ENCODE assay signal across 10 cellular contexts in genomic region chr19:35759697-35760096, GRCh38. TPM values are rescaled to one million over a fixed set of nuclear protein-coding genes. Genes with fewer than 3 reads are reported as not detected.
DNase-seq lines count a peak whose midpoint lies in the region; ATAC-seq, FAIRE-seq and TF ChIP-seq lines count a peak whose summit lies in the region.
"Had no signal": no experiment of that assay in that cellular context is flagged by ENCODE, and none has a peak within 500 bp of the region (broad histone marks: within the 10 kb centered on the region; RNA-seq: fewer than 3 reads in every experiment).

No MANE protein-coding gene starts in this region.

- intact Hi-C loops in CD4-positive, alpha-beta memory T cell (cut with micrococcal nuclease), result no loop called here

- H3K4me1 Mint-ChIP-seq in CD4-positive, alpha-beta memory T cell, result peaks cover 17 to 40% (median 27%) of the 10 kb centered on the region in 4 donors
- H3K4me1 Mint-ChIP-seq in WTC11, result peaks cover 16% of the 10 kb centered on the region

- H2AFZ ChIP-seq in fibroblast of lung (ENCODE audit: low read length), result no peak overlapping the region

- H3K36me3 Mint-ChIP-seq in CD4-positive, alpha-beta memory T cell, result peaks cover 10 to 17% of the 10 kb centered on the region in 2 donors
- peaks cover 16% of the 10 kb centered on the region for H3K36me3 Mint-ChIP-seq in WTC11

- CTCF ChIA-PET in A549 (lab: Yijun Ruan, JAX) (interaction anchor here (1.0 to 2.4 kb wide), 5 partner anchors 14 to 173 kb away, joined by 3 to 8 read pairs (median 3); no protein-coding TSS in a partner anchor), WTC11 (lab: Charles Lee) (interaction anchor here (1.0 kb wide), 1 partner anchor 25 kb away, joined by 6 read pairs; no protein-coding TSS in a partner anchor)
- CTCF ChIA-PET in CD4-positive, alpha-beta memory T cell (lab: Charles Lee; ENCODE audit: partially characterized antibody), result interaction anchor here (0.6 kb wide), 1 partner anchor 62 kb away, joined by 3 read pairs; no protein-coding TSS in a partner anchor

- DNase-seq in A549 (ENCODE audit: low read depth in 1 of 2, low spot score in 1 of 2), result no peak
- DNase-seq in CD4-positive, alpha-beta memory T cell, result no peak
- DNase-seq in WTC11 (ENCODE audit: low spot score), result no peak
- DNase-seq in fibroblast of lung (ENCODE audit: low read depth in 2 of 2), result no peak
- no peak for DNase-seq in SIG-M5 (lab: John Stamatoyannopoulos, UW)
- DNase-seq in NCI-H1105 (lab: John Stamatoyannopoulos, UW), result no peak
- DNase-seq in HT-29 (ENCODE audit: low spot score), result no peak
- DNase-seq: activated CD4-positive, CD25-positive, alpha-beta regulatory T cell had no signal

- TF ChIP-seq RAD21 in A549 (conservative IDR thresholded peaks at IDR 0.05 in 1 of 2, IDR thresholded peaks at IDR 0.05 in 1 of 2), result no peak

- peaks cover 0 to 3% (median 0%) of the 10 kb centered on the region in 8 donors for H3K9me3 Mint-ChIP-seq in CD4-positive, alpha-beta memory T cell
- H3K9me3 Mint-ChIP-seq in WTC11, result no peaks in the 10 kb centered on the region

- H3K27me3 ChIP-seq in CD4-positive, alpha-beta memory T cell (ENCODE audit: insufficient read depth, low read length), result no peaks in the 10 kb centered on the region
- no peaks in the 10 kb centered on the region for H3K27me3 ChIP-seq in fibroblast of lung (ENCODE audit: control insufficient read depth, insufficient read depth, low read length)

- 97% methylated on average over 2 of the region's 2 CpGs for WGBS in A549 (ENCODE audit: missing lambda C conversion rate)

- TF ChIP-seq POLR2A in A549 (IDR thresholded peaks at IDR 0.05; ENCODE audit: low read length), result no peak

- H3K36me3 ChIP-seq in CD4-positive, alpha-beta memory T cell (ENCODE audit: insufficient read depth, low read length), result peaks cover 5% of the 10 kb centered on the region
- H3K36me3 ChIP-seq in fibroblast of lung (ENCODE audit: control insufficient read depth, insufficient read depth, low read length), result peaks cover 17% of the 10 kb centered on the region

- H3K79me2 ChIP-seq in fibroblast of lung (ENCODE audit: control insufficient read depth, insufficient read depth, low read length), result peaks cover 23% of the 10 kb centered on the region

- peaks cover 0 to 2% of the 10 kb centered on the region in 2 donors for H3K27me3 Mint-ChIP-seq in CD4-positive, alpha-beta memory T cell
- H3K27me3 Mint-ChIP-seq in WTC11 (ENCODE audit: low read depth), result peaks cover 22% of the 10 kb centered on the region

- POLR2A ChIA-PET in A549 (lab: Yijun Ruan, JAX) (no interaction called here), WTC11 (lab: Charles Lee) (no interaction called here)
- POLR2A ChIA-PET in CD4-positive, alpha-beta memory T cell (lab: Charles Lee; ENCODE audit: partially characterized antibody), result interaction anchor here (1.2 to 1.3 kb wide), 3 partner anchors 8 to 17 kb away, joined by 3 to 4 read pairs (median 4); partner anchors contain the start of genes IGFLR1 and LIN37

- H3K9me3 ChIP-seq in A549 (no peaks in the 10 kb centered on the region), fibroblast of lung (ENCODE audit: control insufficient read depth, insufficient read depth, low read depth, low read length) (no peaks in the 10 kb centered on the region)
- H3K9me3 ChIP-seq in CD4-positive, alpha-beta memory T cell (ENCODE audit: control insufficient read depth in 1 of 2, low read length in 2 of 2), result no peaks in the 10 kb centered on the region

- peak overlapping the region in 4 of 7 donors; percentile 19 to 62 (median 35) for H3K27ac Mint-ChIP-seq in CD4-positive, alpha-beta memory T cell
- no peak overlapping the region for H3K27ac Mint-ChIP-seq in WTC11

- no peak overlapping the region for H3K9ac ChIP-seq in fibroblast of lung (ENCODE audit: insufficient read depth, low read length)

- peak overlapping the region; percentile 86; the same call in 1 of the 3 replicates for H3K4me2 ChIP-seq in A549
- no peak overlapping the region for H3K4me2 ChIP-seq in fibroblast of lung (ENCODE audit: extremely low read depth, insufficient read depth, low read length)

- no peak overlapping the region for H3K4me3 ChIP-seq in A549
- no peak overlapping the region for H3K4me3 ChIP-seq in CD4-positive, alpha-beta memory T cell (ENCODE audit: low read length in 2 of 2)
- peak overlapping the region in 1 of 4 experiments; percentile 98 for H3K4me3 ChIP-seq in fibroblast of lung (replicated peaks in 1 of 4; ENCODE audit: control extremely low read depth in 1 of 4, insufficient read depth in 1 of 4, low read depth in 3 of 4, low read length in 4 of 4)

- no peak overlapping the region for H3K27ac ChIP-seq in A549
- H3K27ac ChIP-seq in CD4-positive, alpha-beta memory T cell (ENCODE audit: low read depth, low read length), result no peak overlapping the region
- H3K27ac ChIP-seq in fibroblast of lung (ENCODE audit: insufficient read depth, low read length), result peak overlapping the region; percentile 8

- H3K4me3 Mint-ChIP-seq in CD4-positive, alpha-beta memory T cell, result peak overlapping the region in 7 of 8 donors; percentile 6 to 81 (median 68)
- peak overlapping the region; percentile 94 for H3K4me3 Mint-ChIP-seq in WTC11

- peaks cover 25% of the 10 kb centered on the region for H3K4me1 ChIP-seq in A549
- peaks cover 36% of the 10 kb centered on the region for H3K4me1 ChIP-seq in CD4-positive, alpha-beta memory T cell (ENCODE audit: insufficient read depth, low read length)
- H3K4me1 ChIP-seq in fibroblast of lung (ENCODE audit: control insufficient read depth, extremely low read depth, insufficient read depth, low read length), result peaks cover 17% of the 10 kb centered on the region

- TF ChIP-seq CTCF in A549 (IDR thresholded peaks at IDR 0.05), result no peak
- TF ChIP-seq CTCF in WTC11 (IDR thresholded peaks at IDR 0.05), result no peak
- no peak for TF ChIP-seq CTCF in fibroblast of lung (conservative IDR thresholded peaks at IDR 0.05 in 1 of 2, IDR thresholded peaks at IDR 0.05 in 1 of 2; ENCODE audit: low read depth in 1 of 2, low read length in 2 of 2)

- TF ChIP-seq EP300 in A549 (IDR thresholded peaks at IDR 0.05), result no peak

- H4K20me1 ChIP-seq in fibroblast of lung (ENCODE audit: control insufficient read depth, extremely low read depth, insufficient read depth, low read length), result no peaks in the 10 kb centered on the region

- ATAC-seq in A549, result no peak
- no peak for ATAC-seq in WTC11
- ATAC-seq in HG02571 (IDR thresholded peaks at IDR 0.05; ENCODE audit: unreplicated experiment), result no peak
- ATAC-seq: right cardiac atrium had no signal

- FAIRE-seq in A549 (lab: Jason Lieb, UNC), result no peak

RNA-seq across cellular contexts. Expression of gene PROSER3, which starts 1.7 kb away (rescaled TPM):
- polyA plus RNA-seq in A549 (2011; rRNA removed) (19.5 and 30.8 TPM in 2 replicates), A549 (2017; fragmentation: RNase III; extraction: RNeasy Plus Mini Kit Qiagen cat#74134 plus additional on column Dnase treatment) (24.4 to 27.6 TPM (median 25.3 TPM) in 3 replicates), fibroblast of lung (8.1 and 12.9 TPM in 2 replicates)
- 30.2 and 38.8 TPM in 2 replicates for polyA plus RNA-seq in A549 (2012; cell fraction: cytosol; rRNA removed)
- 137 and 148 TPM in 2 replicates for polyA plus RNA-seq in A549 (2012; cell fraction: nucleus; rRNA removed)
- polyA minus RNA-seq in A549 (2011; rRNA and poly(A)+ RNA removed), result 41.9 and 46.2 TPM in 2 replicates
- 10 to 100 TPM; 45.1 to 46.5 TPM for total RNA-seq in CD4-positive, alpha-beta memory T cell
- polyA plus RNA-seq in CD4-positive, alpha-beta memory T cell, result 10 to 100 TPM in 1 of 2 donors, 1 to 10 TPM in 1; 2.0 to 11.8 TPM
- total RNA-seq in WTC11 (2021) (32.9 to 36.7 TPM (median 36.2 TPM) in 3 replicates), fibroblast of lung (2.6 and 3.8 TPM in 2 replicates)
- 11.1 and 13.3 TPM in 2 replicates for polyA plus RNA-seq in fibroblast of lung (2012)
- polyA minus RNA-seq in fibroblast of lung (ENCODE audit: low replicate concordance), result 104 and 114 TPM in 2 replicates
- total RNA-seq in HT-29 (2014; rRNA removed; shearing (Covaris generic)), result 17.2 and 21.3 TPM in 2 replicates

RNA-seq across cellular contexts. Expression of gene HSPB6, which starts 2.9 kb away (rescaled TPM):
- 0.12 and 0.16 TPM in 2 replicates for polyA plus RNA-seq in A549 (2011; rRNA removed)
- 0.23 and 0.24 TPM in 2 replicates for polyA plus RNA-seq in A549 (2012; cell fraction: cytosol; rRNA removed)
- polyA plus RNA-seq in A549 (2012; cell fraction: nucleus; rRNA removed), result 0.42 and 0.58 TPM in 2 replicates
- polyA plus RNA-seq in A549 (2017; fragmentation: RNase III; extraction: RNeasy Plus Mini Kit Qiagen cat#74134 plus additional on column Dnase treatment), result 0.11 to 0.28 TPM (median 0.26 TPM) in 3 replicates
- 0.29 and 0.39 TPM in 2 replicates for polyA minus RNA-seq in A549 (2011; rRNA and poly(A)+ RNA removed)
- not detected for total RNA-seq in CD4-positive, alpha-beta memory T cell
- not detected for polyA plus RNA-seq in CD4-positive, alpha-beta memory T cell
- 1.4 to 2.5 TPM (median 1.7 TPM) in 3 replicates for total RNA-seq in WTC11 (2021)
- total RNA-seq in fibroblast of lung, result 47.8 and 54.3 TPM in 2 replicates
- polyA plus RNA-seq in fibroblast of lung, result 53.1 and 71.0 TPM in 2 replicates
- polyA plus RNA-seq in fibroblast of lung (2012), result 463 and 468 TPM in 2 replicates
- 247 and 355 TPM in 2 replicates for polyA minus RNA-seq in fibroblast of lung (ENCODE audit: low replicate concordance)
- not detected in 2 replicates for total RNA-seq in HT-29 (2014; rRNA removed; shearing (Covaris generic))

RNA-seq across cellular contexts. Expression of gene LIN37, which starts 11.3 kb away (rescaled TPM):
- polyA plus RNA-seq in A549 (2011; rRNA removed), result 8.1 and 11.5 TPM in 2 replicates
- polyA plus RNA-seq in A549 (2012; cell fraction: cytosol; rRNA removed), result 17.3 and 20.2 TPM in 2 replicates
- 66.8 and 67.2 TPM in 2 replicates for polyA plus RNA-seq in A549 (2012; cell fraction: nucleus; rRNA removed)
- polyA plus RNA-seq in A549 (2017; fragmentation: RNase III; extraction: RNeasy Plus Mini Kit Qiagen cat#74134 plus additional on column Dnase treatment), result 20.4 to 23.1 TPM (median 22.0 TPM) in 3 replicates
- polyA minus RNA-seq in A549 (2011; rRNA and poly(A)+ RNA removed), result 13.5 and 24.5 TPM in 2 replicates
- 10 to 100 TPM; 26.3 to 29.4 TPM for total RNA-seq in CD4-positive, alpha-beta memory T cell
- 10 to 100 TPM in 1 of 2 donors, 1 to 10 TPM in 1; 8.3 to 13.3 TPM for polyA plus RNA-seq in CD4-positive, alpha-beta memory T cell
- total RNA-seq in WTC11 (2021), result 4.7 to 6.4 TPM (median 5.6 TPM) in 3 replicates
- 6.4 and 10.0 TPM in 2 replicates for total RNA-seq in fibroblast of lung
- 8.5 and 10.3 TPM in 2 replicates for polyA plus RNA-seq in fibroblast of lung
- 13.8 and 14.6 TPM in 2 replicates for polyA plus RNA-seq in fibroblast of lung (2012)
- 6.5 and 22.3 TPM in 2 replicates for polyA minus RNA-seq in fibroblast of lung (ENCODE audit: low replicate concordance)
- 13.8 and 15.5 TPM in 2 replicates for total RNA-seq in HT-29 (2014; rRNA removed; shearing (Covaris generic))

RNA-seq across cellular contexts. Expression of gene PSENEN, which starts 14.2 kb away (rescaled TPM):
- polyA plus RNA-seq in A549 (2011; rRNA removed) (111 and 133 TPM in 2 replicates), A549 (2017; fragmentation: RNase III; extraction: RNeasy Plus Mini Kit Qiagen cat#74134 plus additional on column Dnase treatment) (191 to 203 TPM (median 197 TPM) in 3 replicates), fibroblast of lung (31.4 and 35.5 TPM in 2 replicates)
- 171 and 192 TPM in 2 replicates for polyA plus RNA-seq in A549 (2012; cell fraction: cytosol; rRNA removed)
- polyA plus RNA-seq in A549 (2012; cell fraction: nucleus; rRNA removed), result 102 and 137 TPM in 2 replicates
- polyA minus RNA-seq in A549 (2011; rRNA and poly(A)+ RNA removed), result 71.3 and 103 TPM in 2 replicates
- 10 to 100 TPM; 27.2 TPM for total RNA-seq in CD4-positive, alpha-beta memory T cell
- 10 to 100 TPM; 84.6 to 89.9 TPM for polyA plus RNA-seq in CD4-positive, alpha-beta memory T cell
- total RNA-seq in WTC11 (2021) (80.3 to 85.3 TPM (median 84.0 TPM) in 3 replicates), fibroblast of lung (15.7 and 16.0 TPM in 2 replicates)
- 51.7 and 65.5 TPM in 2 replicates for polyA plus RNA-seq in fibroblast of lung (2012)
- polyA minus RNA-seq in fibroblast of lung (ENCODE audit: low replicate concordance), result 49.0 and 51.5 TPM in 2 replicates
- 76.2 and 77.0 TPM in 2 replicates for total RNA-seq in HT-29 (2014; rRNA removed; shearing (Covaris generic))

RNA-seq across cellular contexts. Expression of gene U2AF1L4, which starts 14.5 kb away (rescaled TPM):
- polyA plus RNA-seq in A549 (2011; rRNA removed) (29.6 and 41.1 TPM in 2 replicates), A549 (2017; fragmentation: RNase III; extraction: RNeasy Plus Mini Kit Qiagen cat#74134 plus additional on column Dnase treatment) (39.0 to 45.6 TPM (median 42.8 TPM) in 3 replicates), fibroblast of lung (11.9 and 13.8 TPM in 2 replicates)
- 45.9 and 47.2 TPM in 2 replicates for polyA plus RNA-seq in A549 (2012; cell fraction: cytosol; rRNA removed)
- 111 and 144 TPM in 2 replicates for polyA plus RNA-seq in A549 (2012; cell fraction: nucleus; rRNA removed)
- 27.7 and 30.5 TPM in 2 replicates for polyA minus RNA-seq in A549 (2011; rRNA and poly(A)+ RNA removed)
- total RNA-seq in CD4-positive, alpha-beta memory T cell, result 10 to 100 TPM; 60.5 to 65.2 TPM
- polyA plus RNA-seq in CD4-positive, alpha-beta memory T cell, result 10 to 100 TPM; 48.7 to 50.9 TPM
- total RNA-seq in WTC11 (2021) (19.7 to 20.9 TPM (median 20.8 TPM) in 3 replicates), fibroblast of lung (5.9 and 9.1 TPM in 2 replicates)
- polyA plus RNA-seq in fibroblast of lung (2012), result 11.6 and 13.2 TPM in 2 replicates
- 6.2 and 9.7 TPM in 2 replicates for polyA minus RNA-seq in fibroblast of lung (ENCODE audit: low replicate concordance)
- total RNA-seq in HT-29 (2014; rRNA removed; shearing (Covaris generic)), result 20.0 and 20.9 TPM in 2 replicates

Comparison
In these comparisons a context has a peak if more than half of its experiments do, and no peak if none do; other contexts are left out.
1. RNA of gene HSPB6, which starts 2.9 kb away (total RNA-seq): 47.8 to 54.3 TPM in fibroblast of lung; 1.4 to 2.5 TPM in WTC11, not detected in CD4-positive, alpha-beta memory T cell and not detected in HT-29; every median in the first group is over 10 times any median in the second.